ENCODE assay signal across 23 cellular contexts in the genomic region with DNA sequence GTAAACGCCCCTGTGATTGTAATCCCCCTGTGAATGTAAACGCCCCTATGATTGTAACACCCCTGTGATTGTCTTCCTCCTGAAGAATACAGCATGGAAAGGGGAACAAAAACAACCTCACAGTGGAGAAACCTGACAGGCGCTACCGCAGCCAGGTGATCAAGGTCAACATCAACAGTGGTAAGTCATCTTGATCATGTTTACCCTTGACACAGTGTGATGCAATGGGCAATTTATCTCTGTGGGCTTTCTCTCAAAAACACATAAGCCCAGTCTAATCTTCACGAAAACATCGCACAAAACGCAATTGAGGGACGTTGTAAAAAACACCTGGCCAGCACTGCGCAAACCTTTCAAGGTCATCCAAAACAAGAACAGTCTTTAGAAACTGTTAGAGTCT.
A peak's percentile ranks its signal among the peaks of the same experiment; 100 is the strongest.
DNase-seq lines count a peak whose midpoint lies in the region; ATAC-seq and TF ChIP-seq lines count a peak whose summit lies in the region.
"Had no signal": no experiment of that assay in that cellular context is flagged by ENCODE, and none has a peak within 500 bp of the region (broad histone marks: within the 10 kb centered on the region; RNA-seq: fewer than 3 reads in every experiment).

No MANE protein-coding gene starts in this region.

- no peak overlapping the region for H3K9ac ChIP-seq in liver (ENCODE audit: low read depth in 1 of 2, low read length in 2 of 2)

- no peaks in the 10 kb centered on the region for H3K36me3 ChIP-seq in body of pancreas (replicated peaks in 1 of 2; ENCODE audit: insufficient read depth in 1 of 2, low read depth in 2 of 2)
- no peaks in the 10 kb centered on the region for H3K36me3 ChIP-seq in liver (ENCODE audit: control insufficient read depth in 4 of 4, insufficient read depth in 3 of 4, low read depth in 1 of 4, low read length in 3 of 4)
- H3K36me3 ChIP-seq in Caco-2 (ENCODE audit: control insufficient read depth, insufficient read depth, low read length) = no peaks in the 10 kb centered on the region

- H3K27me3 ChIP-seq in body of pancreas (no peaks in the 10 kb centered on the region), liver (ENCODE audit: control insufficient read depth in 4 of 4, insufficient read depth in 4 of 4, low read length in 3 of 4) (no peaks in the 10 kb centered on the region), Caco-2 (replicated peaks; ENCODE audit: control insufficient read depth, insufficient read depth, low read length) (no peaks in the 10 kb centered on the region)

- H3K4me3 Mint-ChIP-seq in stimulated activated naive B cell treated with anti-CD40 and anti-IgM and Interleukin-4, amounts not matched to agents 10 μg/mL and 1 μg/mL and 100 μg/mL, for 72 hours = no peak overlapping the region
- no peak overlapping the region for H3K4me3 Mint-ChIP-seq in Caco-2 (ENCODE audit: unreplicated experiment)
- H3K4me3 Mint-ChIP-seq: CD4-positive, alpha-beta memory T cell; T-cell had no signal

- no peak for TF ChIP-seq CTCF in body of pancreas (IDR thresholded peaks at IDR 0.05)
- TF ChIP-seq CTCF in liver (IDR thresholded peaks at IDR 0.05; ENCODE audit: low read depth, low read length, missing input control) = no peak
- TF ChIP-seq CTCF in Caco-2 (IDR thresholded peaks at IDR 0.05; ENCODE audit: insufficient read depth in 1 of 2, low read depth in 1 of 2, low read length in 1 of 2, severe bottlenecking in 1 of 2, unreplicated experiment in 1 of 2) = no peak

- POLR2A ChIA-PET in Caco-2 (lab: Charles Lee) = no interaction called here

- H3K36me3 Mint-ChIP-seq in stimulated activated naive B cell treated with anti-CD40 and anti-IgM and Interleukin-4, amounts not matched to agents 10 μg/mL and 1 μg/mL and 100 μg/mL, for 72 hours = no peaks in the 10 kb centered on the region
- no peaks in the 10 kb centered on the region for H3K36me3 Mint-ChIP-seq in Caco-2 (ENCODE audit: insufficient read depth, unreplicated experiment)
- H3K36me3 Mint-ChIP-seq: CD4-positive, alpha-beta memory T cell; T-cell had no signal

- peak in 1 of 2 donors; percentile 4 for TF ChIP-seq RAD21 in liver (IDR thresholded peaks at IDR 0.05)

- H3K4me1 Mint-ChIP-seq in stimulated activated naive B cell treated with anti-CD40 and anti-IgM and Interleukin-4, amounts not matched to agents 10 μg/mL and 1 μg/mL and 100 μg/mL, for 72 hours = no peaks in the 10 kb centered on the region
- no peaks in the 10 kb centered on the region for H3K4me1 Mint-ChIP-seq in Caco-2 (ENCODE audit: low read depth, unreplicated experiment)
- H3K4me1 Mint-ChIP-seq: T-cell had no signal

- peak; percentile 32 for DNase-seq in NCI-H69 (lab: John Stamatoyannopoulos, UW)
- DNase-seq in body of pancreas = no peak
- DNase-seq in stimulated activated naive B cell treated with anti-CD40 and anti-IgM and Interleukin-4, amounts not matched to agents 10 μg/mL and 1 μg/mL and 100 μg/mL, for 72 hours = no peak
- no peak for DNase-seq in Caco-2
- DNase-seq: C1 segment of cervical spinal cord; CD4-positive, alpha-beta memory T cell; COR-L47; DMS 273 treated with DMSO at 0.1 percent for 48 hours; DMS79 treated with DMSO at 0.1 percent for 48 hours; GF-D8; H7; KG1; MM.1S; NCI-H1048; NCI-H1417 treated with DMSO at 0.1 percent for 48 hours; NCI-H187 treated with DMSO at 0.1 percent for 48 hours; NCI-H524; PC-9; T-cell had no signal

- H3K4me1 ChIP-seq in body of pancreas = no peaks in the 10 kb centered on the region
- peaks cover 0 to 7% (median 6%) of the 10 kb centered on the region in 4 donors for H3K4me1 ChIP-seq in liver (ENCODE audit: control insufficient read depth in 4 of 4, insufficient read depth in 4 of 4, low read length in 3 of 4)
- H3K4me1 ChIP-seq in Caco-2 = no peaks in the 10 kb centered on the region

- H3K27ac ChIP-seq in body of pancreas = no peak overlapping the region
- H3K27ac ChIP-seq in liver (ENCODE audit: low read depth in 1 of 2, low read length in 2 of 2) = no peak overlapping the region
- H3K27ac ChIP-seq: PC-9 had no signal

- TF ChIP-seq POLR2A in body of pancreas (IDR thresholded peaks at IDR 0.05) = no peak

- CTCF ChIA-PET in Caco-2 (lab: Charles Lee) = no interaction called here

- H3K27me3 Mint-ChIP-seq in stimulated activated naive B cell treated with anti-CD40 and anti-IgM and Interleukin-4, amounts not matched to agents 10 μg/mL and 1 μg/mL and 100 μg/mL, for 72 hours = no peaks in the 10 kb centered on the region
- H3K27me3 Mint-ChIP-seq in Caco-2 (ENCODE audit: insufficient read depth, unreplicated experiment) = peaks cover 4% of the 10 kb centered on the region
- H3K27me3 Mint-ChIP-seq: CD4-positive, alpha-beta memory T cell; T-cell had no signal

- no peak overlapping the region for H3K4me3 ChIP-seq in body of pancreas
- no peak overlapping the region for H3K4me3 ChIP-seq in liver (ENCODE audit: low read depth in 1 of 3, low read length in 3 of 3)
- no peak overlapping the region for H3K4me3 ChIP-seq in Caco-2 (ENCODE audit: low read depth, low read length)
- H3K4me3 ChIP-seq: PC-9 had no signal

- ATAC-seq in body of pancreas = peak; percentile 15
- ATAC-seq in stimulated activated naive B cell treated with anti-CD40 and anti-IgM and Interleukin-4, amounts not matched to agents 10 μg/mL and 1 μg/mL and 100 μg/mL, for 72 hours (replicated peaks) = no peak
- ATAC-seq in HG03457 (IDR thresholded peaks at IDR 0.05; ENCODE audit: unreplicated experiment) = no peak
- no peak for ATAC-seq in GM19035 (IDR thresholded peaks at IDR 0.05; ENCODE audit: unreplicated experiment)
- ATAC-seq: Right ventricle myocardium inferior, T-cell had no signal

- H3K9me3 Mint-ChIP-seq in stimulated activated naive B cell treated with anti-CD40 and anti-IgM and Interleukin-4, amounts not matched to agents 10 μg/mL and 1 μg/mL and 100 μg/mL, for 72 hours = peaks cover 2 to 4% of the 10 kb centered on the region in 2 donors
- H3K9me3 Mint-ChIP-seq in Caco-2 (ENCODE audit: unreplicated experiment) = no peaks in the 10 kb centered on the region

- BruUV-seq in Caco-2 (replicated peaks; lab: Mats Ljungman, UMichigan) = no TSS peak

- whole genome bisulfite sequencing in body of pancreas, 2 donors = 33 to 41% methylated on average over 8 to 9 of the region's 9 CpGs
- WGBS in liver = 46% methylated on average over 9 of the region's 9 CpGs

- intact Hi-C loops in body of pancreas (cut with DNase I) (no loop called here), Caco-2 (cut with micrococcal nuclease; ENCODE audit: unreplicated experiment) (no loop called here)

- H3K27ac Mint-ChIP-seq in stimulated activated naive B cell treated with anti-CD40 and anti-IgM and Interleukin-4, amounts not matched to agents 10 μg/mL and 1 μg/mL and 100 μg/mL, for 72 hours = no peak overlapping the region
- no peak overlapping the region for H3K27ac Mint-ChIP-seq in Caco-2 (ENCODE audit: unreplicated experiment)
- H3K27ac Mint-ChIP-seq: CD4-positive, alpha-beta memory T cell; T-cell had no signal

- H3K9me3 ChIP-seq in body of pancreas (no peaks in the 10 kb centered on the region), liver (ENCODE audit: control insufficient read depth in 4 of 4, low read length in 3 of 4) (no peaks in the 10 kb centered on the region), Caco-2 (no peaks in the 10 kb centered on the region)

TF ChIP-seq in liver, 16 proteins besides CTCF, POLR2A, EP300 and RAD21 (continues in another document):
- TF ChIP-seq HNF4A (conservative IDR thresholded peaks at IDR 0.05) (peak in 1 of 2 donors; percentile 6), TAF1 (conservative IDR thresholded peaks at IDR 0.05) (no peak), YY1 (IDR thresholded peaks at IDR 0.05) (no peak), NR2F2 (IDR thresholded peaks at IDR 0.05) (no peak), EGR1 (IDR thresholded peaks at IDR 0.05; ENCODE audit: low read depth in 2 of 2) (no peak), ATF3 (IDR thresholded peaks at IDR 0.05) (no peak), FOXA2 (IDR thresholded peaks at IDR 0.05) (peak; percentile 63), HNF4G (IDR thresholded peaks at IDR 0.05) (no peak), JUND (IDR thresholded peaks at IDR 0.05) (no peak), GABPA (IDR thresholded peaks at IDR 0.05 in 1 of 2, conservative IDR thresholded peaks at IDR 0.05 in 1 of 2) (no peak), FOXA1 (IDR thresholded peaks at IDR 0.05) (peak; percentile 40)
- TF ChIP-seq, protein P1, sequence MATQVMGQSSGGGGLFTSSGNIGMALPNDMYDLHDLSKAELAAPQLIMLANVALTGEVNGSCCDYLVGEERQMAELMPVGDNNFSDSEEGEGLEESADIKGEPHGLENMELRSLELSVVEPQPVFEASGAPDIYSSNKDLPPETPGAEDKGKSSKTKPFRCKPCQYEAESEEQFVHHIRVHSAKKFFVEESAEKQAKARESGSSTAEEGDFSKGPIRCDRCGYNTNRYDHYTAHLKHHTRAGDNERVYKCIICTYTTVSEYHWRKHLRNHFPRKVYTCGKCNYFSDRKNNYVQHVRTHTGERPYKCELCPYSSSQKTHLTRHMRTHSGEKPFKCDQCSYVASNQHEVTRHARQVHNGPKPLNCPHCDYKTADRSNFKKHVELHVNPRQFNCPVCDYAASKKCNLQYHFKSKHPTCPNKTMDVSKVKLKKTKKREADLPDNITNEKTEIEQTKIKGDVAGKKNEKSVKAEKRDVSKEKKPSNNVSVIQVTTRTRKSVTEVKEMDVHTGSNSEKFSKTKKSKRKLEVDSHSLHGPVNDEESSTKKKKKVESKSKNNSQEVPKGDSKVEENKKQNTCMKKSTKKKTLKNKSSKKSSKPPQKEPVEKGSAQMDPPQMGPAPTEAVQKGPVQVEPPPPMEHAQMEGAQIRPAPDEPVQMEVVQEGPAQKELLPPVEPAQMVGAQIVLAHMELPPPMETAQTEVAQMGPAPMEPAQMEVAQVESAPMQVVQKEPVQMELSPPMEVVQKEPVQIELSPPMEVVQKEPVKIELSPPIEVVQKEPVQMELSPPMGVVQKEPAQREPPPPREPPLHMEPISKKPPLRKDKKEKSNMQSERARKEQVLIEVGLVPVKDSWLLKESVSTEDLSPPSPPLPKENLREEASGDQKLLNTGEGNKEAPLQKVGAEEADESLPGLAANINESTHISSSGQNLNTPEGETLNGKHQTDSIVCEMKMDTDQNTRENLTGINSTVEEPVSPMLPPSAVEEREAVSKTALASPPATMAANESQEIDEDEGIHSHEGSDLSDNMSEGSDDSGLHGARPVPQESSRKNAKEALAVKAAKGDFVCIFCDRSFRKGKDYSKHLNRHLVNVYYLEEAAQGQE (IDR thresholded peaks at IDR 0.05) = no peak
- TF ChIP-seq, protein P2, sequence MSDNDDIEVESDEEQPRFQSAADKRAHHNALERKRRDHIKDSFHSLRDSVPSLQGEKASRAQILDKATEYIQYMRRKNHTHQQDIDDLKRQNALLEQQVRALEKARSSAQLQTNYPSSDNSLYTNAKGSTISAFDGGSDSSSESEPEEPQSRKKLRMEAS (IDR thresholded peaks at IDR 0.05) = no peak
